10 cellular contexts compared by ENCODE assay signal in genomic region chr7:106070567-106071254, GRCh38. TPM values are rescaled to one million over a fixed set of nuclear protein-coding genes. Genes with fewer than 3 reads are reported as not detected.
DNase-seq lines count a peak whose midpoint lies in the region; TF ChIP-seq lines count a peak whose summit lies in the region.
"Had no signal": no experiment of that assay in that cellular context is flagged by ENCODE, and none has a peak within 500 bp of the region (broad histone marks: within the 10 kb centered on the region; RNA-seq: fewer than 3 reads in every experiment).

No MANE protein-coding gene starts in this region.

- H3K4me1 ChIP-seq in stomach, result peaks cover 40 to 66% (median 53%) of the 10 kb centered on the region in 4 donors

- WGBS in stomach, 5 donors, result 79 to 89% (median 83%) methylated on average over 7 to 8 of the region's 8 CpGs

- TF ChIP-seq POLR2A in stomach (IDR thresholded peaks at IDR 0.05), result no peak

- no peaks in the 10 kb centered on the region for H3K36me3 Mint-ChIP-seq in activated T-cell treated with anti-CD3 and anti-CD28 coated beads, Interleukin-2, amount 50 U/mL, for 24 hours (ENCODE audit: low read depth)
- H3K36me3 Mint-ChIP-seq in endothelial cell (ENCODE audit: low read depth, unreplicated experiment) (no peaks in the 10 kb centered on the region), nephron progenitor cell (ENCODE audit: low read depth) (no peaks in the 10 kb centered on the region)

- H3K4me3 Mint-ChIP-seq in activated T-cell treated with anti-CD3 and anti-CD28 coated beads, Interleukin-2, amount 50 U/mL, for 24 hours, result peak overlapping the region; percentile 63
- H3K4me3 Mint-ChIP-seq in endothelial cell (ENCODE audit: unreplicated experiment), result no peak overlapping the region
- no peak overlapping the region for H3K4me3 Mint-ChIP-seq in nephron progenitor cell

- TF ChIP-seq CTCF in endothelial cell (IDR thresholded peaks at IDR 0.05; ENCODE audit: unreplicated experiment) (no peak), stomach (IDR thresholded peaks at IDR 0.05) (no peak), nephron progenitor cell (IDR thresholded peaks at IDR 0.05) (no peak)

- intact Hi-C loops in stomach (cut with DNase I; ENCODE audit: low total_unique reads), result no loop called here

- no peaks in the 10 kb centered on the region for H3K9me3 ChIP-seq in stomach
- H3K9me3 ChIP-seq: mucosa of descending colon had no signal

- H3K4me1 Mint-ChIP-seq in activated T-cell treated with anti-CD3 and anti-CD28 coated beads, Interleukin-2, amount 50 U/mL, for 24 hours (ENCODE audit: low read depth), result peaks cover 42% of the 10 kb centered on the region
- H3K4me1 Mint-ChIP-seq in endothelial cell (ENCODE audit: unreplicated experiment), result peaks cover 54% of the 10 kb centered on the region
- peaks cover 95% of the 10 kb centered on the region for H3K4me1 Mint-ChIP-seq in nephron progenitor cell

- no peak overlapping the region for H3K4me3 ChIP-seq in stomach
- H3K4me3 ChIP-seq: coronary artery, mucosa of descending colon had no signal

- no peaks in the 10 kb centered on the region for H3K27me3 ChIP-seq in stomach

- no peaks in the 10 kb centered on the region for H3K36me3 ChIP-seq in stomach

- no peak for TF ChIP-seq EP300 in stomach (IDR thresholded peaks at IDR 0.05)

- DNase-seq in activated T-cell treated with anti-CD3 and anti-CD28 coated beads, Interleukin-2, amount 50 U/mL, for 24 hours, result no peak
- no peak for DNase-seq in activated T-cell treated with anti-CD3 and anti-CD28 coated beads, Interleukin-2, amount 50 U/mL, for 1 hour
- peak; percentile 88 for DNase-seq in NCI-H748 (lab: John Stamatoyannopoulos, UW; ENCODE audit: unreplicated experiment)
- no peak for DNase-seq in endothelial cell (ENCODE audit: low spot score)
- no peak for DNase-seq in stomach
- DNase-seq in nephron progenitor cell, result no peak
- no peak for DNase-seq in superior temporal gyrus (ENCODE audit: extremely low spot score)
- DNase-seq in pons (ENCODE audit: low spot score), result no peak

- H3K9me3 Mint-ChIP-seq in activated T-cell treated with anti-CD3 and anti-CD28 coated beads, Interleukin-2, amount 50 U/mL, for 24 hours, result no peaks in the 10 kb centered on the region
- H3K9me3 Mint-ChIP-seq in endothelial cell (ENCODE audit: unreplicated experiment), result no peaks in the 10 kb centered on the region
- no peaks in the 10 kb centered on the region for H3K9me3 Mint-ChIP-seq in nephron progenitor cell

- no peaks in the 10 kb centered on the region for H3K27me3 Mint-ChIP-seq in activated T-cell treated with anti-CD3 and anti-CD28 coated beads, Interleukin-2, amount 50 U/mL, for 24 hours
- H3K27me3 Mint-ChIP-seq in endothelial cell (ENCODE audit: unreplicated experiment), result peaks cover 5% of the 10 kb centered on the region
- no peaks in the 10 kb centered on the region for H3K27me3 Mint-ChIP-seq in nephron progenitor cell (ENCODE audit: low read depth, poor library complexity)

- H3K27ac Mint-ChIP-seq in activated T-cell treated with anti-CD3 and anti-CD28 coated beads, Interleukin-2, amount 50 U/mL, for 24 hours, result peak overlapping the region; percentile 93
- H3K27ac Mint-ChIP-seq in endothelial cell (ENCODE audit: unreplicated experiment) (peak overlapping the region; percentile 95), nephron progenitor cell (no peak overlapping the region)

- peak overlapping the region; percentile 76 to 88 (median 82) for H3K27ac ChIP-seq in stomach

RNA-seq across cellular contexts. Expression of gene SYPL1, which starts 41.4 kb away (rescaled TPM):
- total RNA-seq in endothelial cell (ENCODE audit: unreplicated experiment) (92.7 TPM), stomach (100 to 1,000 TPM in 3 of 5 donors, 10 to 100 TPM in 1, 1 to 10 TPM in 1; 5.2 to 157 (median 103) TPM)
- polyA plus RNA-seq in stomach, result 10 to 100 TPM; 42.2 to 80.0 (median 49.9) TPM
